Comparison of ENCODE assay signal across 18 cellular contexts in the genomic region with DNA sequence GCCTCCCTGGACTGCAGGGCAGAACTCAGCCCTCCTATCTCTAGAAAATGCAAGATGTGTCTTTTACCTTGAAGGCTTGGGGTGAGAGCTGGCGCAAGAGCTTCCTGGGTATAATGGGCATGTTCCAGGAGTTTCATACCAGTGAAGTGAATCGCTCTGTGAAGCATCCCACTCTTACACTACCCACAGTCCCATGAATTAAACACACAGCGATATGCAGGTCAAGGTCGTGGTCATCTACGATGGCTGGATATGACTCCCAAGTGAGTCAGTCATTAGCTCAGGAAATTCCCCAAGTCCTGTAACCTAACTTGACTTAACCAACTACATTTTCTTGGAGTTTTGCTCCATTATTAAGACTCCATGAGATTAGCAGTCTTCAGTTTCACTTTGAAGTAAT.
DNase-seq lines count a peak whose midpoint lies in the region; ATAC-seq, FAIRE-seq and TF ChIP-seq lines count a peak whose summit lies in the region.
"Had no signal": no experiment of that assay in that cellular context is flagged by ENCODE, and none has a peak within 500 bp of the region (broad histone marks: within the 10 kb centered on the region; RNA-seq: fewer than 3 reads in every experiment).

No MANE protein-coding gene starts in this region.

- TF ChIP-seq CTCF in brain microvascular endothelial cell (IDR thresholded peaks at IDR 0.05; ENCODE audit: low read depth, low read length, missing control alignments) (no peak), mesothelial cell of epicardium (IDR thresholded peaks at IDR 0.05; ENCODE audit: unreplicated experiment) (no peak), BE2C (IDR thresholded peaks at IDR 0.05; ENCODE audit: low read depth, low read length) (no peak)

- no peaks in the 10 kb centered on the region for H3K4me1 ChIP-seq in BE2C
- H3K4me1 ChIP-seq: BLaER1 treated with 17β-estradiol and CSF1 and Interleukin-3, amounts not matched to agents 10 nM and 100 nM; uterus had no signal

- DNase-seq in AG08395 (ENCODE audit: low spot score) = peak; percentile 89
- peak; percentile 55 for DNase-seq in HTR-8/SVneo (ENCODE audit: insufficient read length, low spot score)
- DNase-seq in brain microvascular endothelial cell = peak; percentile 82
- DNase-seq in kidney tubule cell (ENCODE audit: low spot score) = peak; percentile 99
- DNase-seq in activated CD4-positive, alpha-beta T cell treated with anti-CD3 and anti-CD28 coated beads for 1 hour = no peak
- DNase-seq in mesothelial cell of epicardium (ENCODE audit: low spot score in 2 of 2, unreplicated experiment in 2 of 2) = no peak
- no peak for DNase-seq in BE2C
- DNase-seq: activated CD4-positive, alpha-beta T cell treated with anti-CD3 and anti-CD28 coated beads for 36 hours; caudate nucleus; islet precursor cell; natural killer cell; NCI-H1105 treated with DMSO at 0.1 percent for 48 hours; NCI-H774; stimulated activated CD4-positive, alpha-beta T cell treated with anti-CD3 and anti-CD28 coated beads, Interleukin-12 subunit alpha, Interleukin-12 subunit beta, amount 100 ng/mL, for 4 hours; uterus had no signal

- no peaks in the 10 kb centered on the region for H3K36me3 Mint-ChIP-seq in mesothelial cell of epicardium
- H3K36me3 Mint-ChIP-seq: natural killer cell had no signal

- H3K27me3 ChIP-seq in brain microvascular endothelial cell (replicated peaks) (no peaks in the 10 kb centered on the region), BE2C (no peaks in the 10 kb centered on the region)
- H3K27me3 ChIP-seq: BLaER1 treated with 17β-estradiol and CSF1 and Interleukin-3, amounts not matched to agents 10 nM and 100 nM; uterus had no signal

- H3K4me3 ChIP-seq in brain microvascular endothelial cell (ENCODE audit: low read depth, low read length) (no peak overlapping the region), BE2C (ENCODE audit: low read depth, low read length) (no peak overlapping the region)
- H3K4me3 ChIP-seq: BLaER1 treated with 17β-estradiol and CSF1 and Interleukin-3, amounts not matched to agents 10 nM and 100 nM; uterus had no signal

- no peaks in the 10 kb centered on the region for H3K9me3 ChIP-seq in BE2C
- H3K9me3 ChIP-seq: BLaER1 treated with 17β-estradiol and CSF1 and Interleukin-3, amounts not matched to agents 10 nM and 100 nM; uterus had no signal

- peaks cover 37% of the 10 kb centered on the region for H3K27me3 Mint-ChIP-seq in mesothelial cell of epicardium (ENCODE audit: low read depth)
- H3K27me3 Mint-ChIP-seq: activated CD4-positive, alpha-beta T cell treated with anti-CD3 and anti-CD28 coated beads for 36 hours had no signal

- in situ Hi-C loops in brain microvascular endothelial cell (cut with HindIII; ENCODE audit: low pct_ligation_motif_present, low sequenced_read_pairs) = no loop called here

- peak; percentile 83 for FAIRE-seq in HTR-8/SVneo (lab: Jason Lieb, UNC)

- no peak for ATAC-seq in HG02973 (IDR thresholded peaks at IDR 0.05; ENCODE audit: unreplicated experiment)
- ATAC-seq: activated CD4-positive, alpha-beta T cell treated with anti-CD3 and anti-CD28 coated beads for 36 hours; esophagus mucosa; natural killer cell had no signal

- no peaks in the 10 kb centered on the region for H3K9me3 Mint-ChIP-seq in mesothelial cell of epicardium

- H3K36me3 ChIP-seq in brain microvascular endothelial cell (replicated peaks) = no peaks in the 10 kb centered on the region
- no peaks in the 10 kb centered on the region for H3K36me3 ChIP-seq in BE2C
- H3K36me3 ChIP-seq: BLaER1 treated with 17β-estradiol and CSF1 and Interleukin-3, amounts not matched to agents 10 nM and 100 nM; uterus had no signal

- H3K27ac Mint-ChIP-seq in mesothelial cell of epicardium = no peak overlapping the region
- H3K27ac Mint-ChIP-seq: activated CD4-positive, alpha-beta T cell treated with anti-CD3 and anti-CD28 coated beads for 36 hours; natural killer cell had no signal

- H3K4me3 Mint-ChIP-seq in mesothelial cell of epicardium = no peak overlapping the region
- H3K4me3 Mint-ChIP-seq: activated CD4-positive, alpha-beta T cell treated with anti-CD3 and anti-CD28 coated beads for 36 hours; natural killer cell had no signal

- peak overlapping the region; percentile 29 for H3K27ac ChIP-seq in brain microvascular endothelial cell
- H3K27ac ChIP-seq: BLaER1 treated with 17β-estradiol and CSF1 and Interleukin-3, amounts not matched to agents 10 nM and 100 nM; uterus had no signal

- H3K4me1 Mint-ChIP-seq in mesothelial cell of epicardium = no peaks in the 10 kb centered on the region
- H3K4me1 Mint-ChIP-seq: activated CD4-positive, alpha-beta T cell treated with anti-CD3 and anti-CD28 coated beads for 36 hours; natural killer cell had no signal

Comparison
In these comparisons a context has a peak if more than half of its experiments do, and no peak if none do; other contexts are left out.
1. DNase-seq: peak in AG08395 (single experiment), HTR-8/SVneo (single experiment), brain microvascular endothelial cell (single experiment) and kidney tubule cell (single experiment); none in activated CD4-positive, alpha-beta T cell treated with anti-CD3 and anti-CD28 coated beads for 1 hour (single experiment), mesothelial cell of epicardium (0 of 2) and BE2C (single experiment).